Comparison of ENCODE assay signal across 26 cellular contexts in genomic region chr11:28242596-28242995, GRCh38.
DNase-seq lines count a peak whose midpoint lies in the region; ATAC-seq, FAIRE-seq and TF ChIP-seq lines count a peak whose summit lies in the region.
"Had no signal": no experiment of that assay in that cellular context is flagged by ENCODE, and none has a peak within 500 bp of the region (broad histone marks: within the 10 kb centered on the region; RNA-seq: fewer than 3 reads in every experiment).

No MANE protein-coding gene starts in this region.

- peaks cover 18% of the 10 kb centered on the region for H3K9me3 Mint-ChIP-seq in nephron progenitor cell

- H3K4me3 ChIP-seq in ACC112 (ENCODE audit: low read depth, low read length) (0 out of 2 replicates have a peak overlapping the region, but pooled peaks have one; percentile 54), brain microvascular endothelial cell (ENCODE audit: low read depth, low read length) (no peak overlapping the region), thoracic aorta (peak overlapping the region; percentile 56)
- H3K4me3 ChIP-seq: GM23338, K562, PC-9, SJCRH30 had no signal

- DNase-seq in brain microvascular endothelial cell (peak; percentile 31), nephron progenitor cell (no peak), thoracic aorta (ENCODE audit: low spot score) (no peak), GM12892 (ENCODE audit: insufficient read length) (no peak), HPDE6-E6E7 (ENCODE audit: extremely low spot score) (no peak), nucleus accumbens (lab: John Stamatoyannopoulos, UW) (no peak)
- DNase-seq: ACHN; CD4-positive, CD25-positive, alpha-beta regulatory T cell; H9; Kasumi-1; NCI-H1105; NCI-H1436 treated with DMSO at 0.1 percent for 48 hours; NCI-H187 treated with DMSO at 0.1 percent for 48 hours; NCI-H2107; NCI-H446 treated with DMSO at 0.1 percent for 48 hours; NCI-H526; PC-9; SJCRH30 had no signal

- ATAC-seq in thoracic aorta (ENCODE audit: insufficient number of reproducible peaks, low FRiP score, low read depth) = no peak
- ATAC-seq: GM23338, K562, Right ventricle myocardium inferior had no signal

- H3K4me3 Mint-ChIP-seq in nephron progenitor cell = no peak overlapping the region
- H3K4me3 Mint-ChIP-seq: CD4-positive, CD25-positive, alpha-beta regulatory T cell; GM23338; H9 had no signal

- H3K4me1 Mint-ChIP-seq in nephron progenitor cell = no peaks in the 10 kb centered on the region
- H3K4me1 Mint-ChIP-seq: GM23338, H9 had no signal

- FAIRE-seq in GM12892 (lab: Jason Lieb, UNC) = no peak
- FAIRE-seq: D721Med, GM18507, HTR-8/SVneo, K562 had no signal

- peaks cover 18% of the 10 kb centered on the region for H3K4me1 ChIP-seq in ACC112 (ENCODE audit: control insufficient read depth, insufficient read depth, low read length, unreplicated experiment)
- peaks cover 6 to 27% of the 10 kb centered on the region in 2 donors for H3K4me1 ChIP-seq in thoracic aorta (ENCODE audit: control insufficient read depth in 1 of 2, low read depth in 2 of 2)
- H3K4me1 ChIP-seq: SJCRH30 had no signal

- H3K36me3 Mint-ChIP-seq in nephron progenitor cell (ENCODE audit: low read depth) = peaks cover 21% of the 10 kb centered on the region

- H3K36me3 ChIP-seq in ACC112 (ENCODE audit: insufficient read depth, low read length) (no peaks in the 10 kb centered on the region), brain microvascular endothelial cell (replicated peaks) (no peaks in the 10 kb centered on the region), thoracic aorta (no peaks in the 10 kb centered on the region)
- H3K36me3 ChIP-seq: SJCRH30 had no signal

- in situ Hi-C loops in brain microvascular endothelial cell (cut with HindIII; ENCODE audit: low pct_ligation_motif_present, low sequenced_read_pairs) = no loop called here

- H3K27me3 ChIP-seq in ACC112 (ENCODE audit: insufficient read depth, low read length) (no peaks in the 10 kb centered on the region), brain microvascular endothelial cell (replicated peaks) (no peaks in the 10 kb centered on the region), thoracic aorta (replicated peaks; ENCODE audit: insufficient read depth) (no peaks in the 10 kb centered on the region)
- H3K27me3 ChIP-seq: SJCRH30 had no signal

- peaks cover 6% of the 10 kb centered on the region for H3K79me2 ChIP-seq in ACC112 (ENCODE audit: control insufficient read depth, insufficient read depth, low read length, unreplicated experiment)

- H3K27me3 Mint-ChIP-seq in nephron progenitor cell (ENCODE audit: low read depth, poor library complexity) = peaks cover 3% of the 10 kb centered on the region
- H3K27me3 Mint-ChIP-seq: CD4-positive, CD25-positive, alpha-beta regulatory T cell had no signal

- no peak overlapping the region for H2AFZ ChIP-seq in ACC112 (ENCODE audit: low read length, unreplicated experiment)
- H2AFZ ChIP-seq: GM23338, PC-9 had no signal

- no peaks in the 10 kb centered on the region for H3K9me3 ChIP-seq in thoracic aorta
- H3K9me3 ChIP-seq: SJCRH30 had no signal

- peak overlapping the region; percentile 46 for H3K27ac Mint-ChIP-seq in nephron progenitor cell
- H3K27ac Mint-ChIP-seq: CD4-positive, CD25-positive, alpha-beta regulatory T cell; GM23338; H9 had no signal

- H3K27ac ChIP-seq in ACC112 (ENCODE audit: low read depth, low read length) (peak overlapping the region; percentile 76), brain microvascular endothelial cell (peak overlapping the region; percentile 27), thoracic aorta (peak overlapping the region in 1 of 2 donors; percentile 69)
- H3K27ac ChIP-seq: 22Rv1, PC-9, SJCRH30 had no signal

- TF ChIP-seq CTCF in brain microvascular endothelial cell (IDR thresholded peaks at IDR 0.05; ENCODE audit: low read depth, low read length, missing control alignments) (no peak), nephron progenitor cell (IDR thresholded peaks at IDR 0.05) (no peak), thoracic aorta (IDR thresholded peaks at IDR 0.05) (no peak)

- no peak for TF ChIP-seq POLR2A in GM12892 (IDR thresholded peaks at IDR 0.05; ENCODE audit: low read depth, low read length)
